Comparison of ENCODE assay signal across 28 cellular contexts in the genomic region with DNA sequence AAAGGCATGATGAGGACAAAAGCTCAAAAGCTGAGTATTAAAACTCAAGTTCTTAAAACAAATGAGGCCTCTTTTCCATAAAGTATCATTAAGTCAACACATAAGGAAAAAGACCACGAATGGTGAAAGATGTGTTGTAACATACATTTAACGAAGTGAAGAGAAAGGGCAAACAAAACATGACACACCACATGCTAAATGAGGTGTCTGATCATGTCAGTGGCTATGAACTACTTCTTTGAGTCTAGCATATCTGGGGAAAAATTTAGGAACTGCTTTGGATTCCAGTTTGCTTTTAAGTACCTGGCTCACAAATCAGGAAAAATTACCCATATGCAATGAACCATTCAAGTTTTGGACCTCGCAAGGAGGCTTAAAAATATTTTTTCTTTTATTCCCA.
"Had no signal": no experiment of that assay in that cellular context is flagged by ENCODE, and none has a peak within 500 bp of the region (broad histone marks: within the 10 kb centered on the region; RNA-seq: fewer than 3 reads in every experiment).

No MANE protein-coding gene starts in this region.

- ATAC-seq: activated CD4-positive, alpha-beta T cell treated with anti-CD3 and anti-CD28 coated beads for 36 hours; activated CD4-positive, CD25-positive, alpha-beta regulatory T cell treated with anti-CD3 and anti-CD28 coated beads, Interleukin-2, amount 50 U/mL, for 24 hours; activated CD8-positive, alpha-beta T cell treated with anti-CD3 and anti-CD28 coated beads, Interleukin-2, amount 10 ng/mL, durations not matched to agents 7 days and 5 days; activated naive CD8-positive, alpha-beta T cell treated with anti-CD3 and anti-CD28 coated beads, Interleukin-2, amount 50 U/mL, for 24 hours; Panc1; WTC11 had no signal

- H3K4me3 ChIP-seq: SJCRH30, SK-N-MC had no signal

- DNase-seq: activated CD4-positive, alpha-beta T cell treated with anti-CD3 and anti-CD28 coated beads for 36 hours; activated CD4-positive, alpha-beta T cell treated with anti-CD3 and anti-CD28 coated beads, Interleukin-2, amount 10 ng/mL, durations not matched to agents 7 days and 5 days; activated CD4-positive, alpha-beta T cell treated with anti-CD3 and anti-CD28 coated beads, Interleukin-2, amount 50 U/mL, for 48 hours; activated CD8-positive, alpha-beta T cell treated with anti-CD3 and anti-CD28 coated beads, Interleukin-2, amount 10 ng/mL, durations not matched to agents 7 days and 5 days; activated gamma-delta T cell; activated naive CD4-positive, alpha-beta T cell treated with Interleukin-2 at 50 U/mL for 16 hours; activated naive CD8-positive, alpha-beta T cell treated with anti-CD3 and anti-CD28 coated beads, Interleukin-2, amount 50 U/mL, for 24 hours; activated T-cell treated with anti-CD3 and anti-CD28 coated beads, Interleukin-2, amount 50 U/mL, for 24 hours; anterior cingulate cortex; caudate nucleus; Karpas-422; KBM-7; NCI-H1048; NCI-H1105 treated with DMSO at 0.1 percent for 48 hours; NCI-H1436; NCI-H1694; NCI-H2029; NCI-H345; NCI-H524 treated with DMSO at 0.1 percent for 48 hours; SHP77; SJCRH30 had no signal

- H3K9me3 Mint-ChIP-seq: activated CD4-positive, alpha-beta T cell treated with anti-CD3 and anti-CD28 coated beads, Interleukin-2, amount 10 ng/mL, durations not matched to agents 7 days and 5 days; activated naive CD4-positive, alpha-beta T cell treated with anti-CD3 and anti-CD28 coated beads, Interleukin-2, amount 50 U/mL, for 24 hours; activated naive CD8-positive, alpha-beta T cell treated with anti-CD3 and anti-CD28 coated beads, Interleukin-2, amount 50 U/mL, for 24 hours; activated T-cell treated with anti-CD3 and anti-CD28 coated beads, Interleukin-2, amount 50 U/mL, for 24 hours; activated T-helper 2 cell treated with anti-CD3 and anti-CD28 coated beads, Interferon-gamma antibody, Interleukin-2, Interleukin-4, amounts not matched to agents 10 μg/mL and 5 μg/mL and 100 μg/mL, durations not matched to agents 14 hours and 24 hours and 36 hours; T-helper 2 cell treated with Interferon-gamma antibody and Interleukin-4, amounts not matched to agents 5 μg/mL and 100 μg/mL, for 36 hours; WTC11 had no signal

- H3K4me3 Mint-ChIP-seq: activated CD4-positive, alpha-beta T cell treated with anti-CD3 and anti-CD28 coated beads for 36 hours; activated CD4-positive, alpha-beta T cell treated with anti-CD3 and anti-CD28 coated beads, Interleukin-2, amount 10 ng/mL, durations not matched to agents 7 days and 5 days; activated CD8-positive, alpha-beta T cell treated with anti-CD3 and anti-CD28 coated beads, Interleukin-2, amount 10 ng/mL, durations not matched to agents 7 days and 5 days; activated naive CD4-positive, alpha-beta T cell treated with anti-CD3 and anti-CD28 coated beads, Interleukin-2, amount 50 U/mL, for 24 hours; activated naive CD8-positive, alpha-beta T cell treated with anti-CD3 and anti-CD28 coated beads, Interleukin-2, amount 50 U/mL, for 24 hours; activated T-cell treated with anti-CD3 and anti-CD28 coated beads, Interleukin-2, amount 50 U/mL, for 24 hours; T-helper 2 cell treated with Interferon-gamma antibody and Interleukin-4, amounts not matched to agents 5 μg/mL and 100 μg/mL, for 36 hours; WTC11 had no signal

- H3K27ac Mint-ChIP-seq: activated CD4-positive, alpha-beta T cell treated with anti-CD3 and anti-CD28 coated beads, Interleukin-2, amount 10 ng/mL, durations not matched to agents 7 days and 5 days; activated CD8-positive, alpha-beta T cell treated with anti-CD3 and anti-CD28 coated beads, Interleukin-2, amount 10 ng/mL, durations not matched to agents 7 days and 5 days; activated naive CD4-positive, alpha-beta T cell treated with anti-CD3 and anti-CD28 coated beads, Interleukin-2, amount 50 U/mL, for 24 hours; activated naive CD8-positive, alpha-beta T cell treated with anti-CD3 and anti-CD28 coated beads, Interleukin-2, amount 50 U/mL, for 24 hours; activated T-cell treated with anti-CD3 and anti-CD28 coated beads, Interleukin-2, amount 50 U/mL, for 24 hours; activated T-helper 2 cell treated with anti-CD3 and anti-CD28 coated beads, Interferon-gamma antibody, Interleukin-2, Interleukin-4, amounts not matched to agents 10 μg/mL and 5 μg/mL and 100 μg/mL, durations not matched to agents 14 hours and 24 hours and 36 hours; T-helper 2 cell treated with Interferon-gamma antibody and Interleukin-4, amounts not matched to agents 5 μg/mL and 100 μg/mL, for 36 hours; WTC11 had no signal

- H3K27me3 Mint-ChIP-seq: activated CD4-positive, alpha-beta T cell treated with anti-CD3 and anti-CD28 coated beads for 36 hours; activated CD4-positive, alpha-beta T cell treated with anti-CD3 and anti-CD28 coated beads, Interleukin-2, amount 10 ng/mL, durations not matched to agents 7 days and 5 days; activated naive CD4-positive, alpha-beta T cell treated with anti-CD3 and anti-CD28 coated beads, Interleukin-2, amount 50 U/mL, for 24 hours; activated naive CD8-positive, alpha-beta T cell treated with anti-CD3 and anti-CD28 coated beads, Interleukin-2, amount 50 U/mL, for 24 hours; activated T-cell treated with anti-CD3 and anti-CD28 coated beads, Interleukin-2, amount 50 U/mL, for 24 hours had no signal
